Comparison of ENCODE assay signal across 1 cellular context in genomic region chr2:181131584-181131983, GRCh38.
TF ChIP-seq lines count a peak whose summit lies in the region.

No MANE protein-coding gene starts in this region.

TF ChIP-seq in IMR-90, 13 proteins besides CTCF, POLR2A, EP300 and RAD21:
- TF ChIP-seq MAFK (IDR thresholded peaks at IDR 0.05; ENCODE audit: low read depth, low read length) (no peak), CHD1 (IDR thresholded peaks at IDR 0.05; ENCODE audit: low read depth, low read length) (no peak), SMC3 (IDR thresholded peaks at IDR 0.05; ENCODE audit: low read depth, low read length) (no peak), MXI1 (IDR thresholded peaks at IDR 0.05; ENCODE audit: borderline replicate concordance, low read depth, low read length) (no peak), ELK1 (IDR thresholded peaks at IDR 0.05; ENCODE audit: borderline replicate concordance, low read depth, low read length) (no peak), USF2 (IDR thresholded peaks at IDR 0.05; ENCODE audit: low read depth, low read length) (no peak)
